ENCODE assay signal across 10 cellular contexts in genomic region chr14:39168591-39168990, GRCh38. TPM values are rescaled to one million over a fixed set of nuclear protein-coding genes. Genes with fewer than 3 reads are reported as not detected.
A peak's percentile ranks its signal among the peaks of the same experiment; 100 is the strongest.
DNase-seq lines count a peak whose midpoint lies in the region; ATAC-seq and TF ChIP-seq lines count a peak whose summit lies in the region.
"Had no signal": no experiment of that assay in that cellular context is flagged by ENCODE, and none has a peak within 500 bp of the region (broad histone marks: within the 10 kb centered on the region; RNA-seq: fewer than 3 reads in every experiment).

No MANE protein-coding gene starts in this region.

- H3K36me3 ChIP-seq in SK-N-SH (replicated peaks in 1 of 2; ENCODE audit: control insufficient read depth in 1 of 2, insufficient read depth in 2 of 2, low read length in 1 of 2) (no peaks in the 10 kb centered on the region), skeletal muscle satellite cell (ENCODE audit: insufficient read depth, low read length) (peaks cover 15% of the 10 kb centered on the region)

- peaks cover 34% of the 10 kb centered on the region for H3K36me3 Mint-ChIP-seq in activated B cell treated with CpG ODN at 0.5 μM for 24 hours (ENCODE audit: low read depth)

- ATAC-seq in SK-N-SH treated with all-trans-retinoic acid at 6 μM for 48 hours: no peak
- ATAC-seq in activated B cell treated with CpG ODN at 0.5 μM for 24 hours (ENCODE audit: low read depth): no peak
- ATAC-seq in foreskin keratinocyte: no peak

- no peak for DNase-seq in SK-N-SH
- DNase-seq in activated B cell treated with CpG ODN at 0.5 μM for 24 hours: no peak
- no peak for DNase-seq in foreskin keratinocyte
- DNase-seq in NCI-H82 treated with DMSO at 0.1 percent for 48 hours (lab: John Stamatoyannopoulos, UW; ENCODE audit: unreplicated experiment): no peak
- DNase-seq in nucleus accumbens (lab: John Stamatoyannopoulos, UW): no peak
- no peak for DNase-seq in posterior vena cava (ENCODE audit: low spot score)
- DNase-seq: NCI-H774 had no signal

- H3K27ac Mint-ChIP-seq in activated B cell treated with CpG ODN at 0.5 μM for 24 hours: no peak overlapping the region

- H3K27me3 ChIP-seq in SK-N-SH (ENCODE audit: insufficient read depth) (no peaks in the 10 kb centered on the region), foreskin keratinocyte (no peaks in the 10 kb centered on the region), skeletal muscle satellite cell (ENCODE audit: control insufficient read depth, insufficient read depth, low read length) (no peaks in the 10 kb centered on the region)

- no peak overlapping the region for H2AFZ ChIP-seq in SK-N-SH (ENCODE audit: low read depth)

- WGBS in SK-N-SH (ENCODE audit: low lambda C conversion rate): 70% methylated on average over 4 of the region's 4 CpGs

- H3K9me3 ChIP-seq in SK-N-SH (no peaks in the 10 kb centered on the region), skeletal muscle satellite cell (replicated peaks; ENCODE audit: low read length) (no peaks in the 10 kb centered on the region)

- H3K9me3 Mint-ChIP-seq in activated B cell treated with CpG ODN at 0.5 μM for 24 hours: no peaks in the 10 kb centered on the region

- H3K79me2 ChIP-seq in SK-N-SH (ENCODE audit: insufficient read depth): peaks cover 45% of the 10 kb centered on the region

- no peaks in the 10 kb centered on the region for H4K20me1 ChIP-seq in SK-N-SH (ENCODE audit: insufficient read depth)

- CTCF ChIA-PET in SK-N-SH (lab: Yijun Ruan, JAX): no interaction called here
- CTCF ChIA-PET in activated B cell treated with CpG ODN at 0.5 μM for 24 hours (lab: Charles Lee): no interaction called here

- TF ChIP-seq CTCF in SK-N-SH (IDR thresholded peaks at IDR 0.05) (no peak), activated B cell treated with CpG ODN at 0.5 μM for 24 hours (IDR thresholded peaks at IDR 0.05) (no peak), foreskin keratinocyte (conservative IDR thresholded peaks at IDR 0.05) (no peak)

- H3K4me3 Mint-ChIP-seq in activated B cell treated with CpG ODN at 0.5 μM for 24 hours: peak overlapping the region; percentile 21

- H3K4me3 ChIP-seq in SK-N-SH (ENCODE audit: low read depth in 2 of 2, low read length in 1 of 2): peak overlapping the region; percentile 69 to 79; a peak in 3 of 4 replicates
- H3K4me3 ChIP-seq in skeletal muscle satellite cell (ENCODE audit: low read length): peak overlapping the region; percentile 83
- H3K4me3 ChIP-seq: lung had no signal

- peak overlapping the region; percentile 91; the same call in 1 of the 2 replicates for H3K9ac ChIP-seq in SK-N-SH
- peak overlapping the region; percentile 93 for H3K9ac ChIP-seq in skeletal muscle satellite cell (ENCODE audit: low read depth, low read length)

- no peak overlapping the region for H3K27ac ChIP-seq in SK-N-SH (ENCODE audit: low read depth in 2 of 2, low read length in 1 of 2)
- peak overlapping the region; percentile 98 for H3K27ac ChIP-seq in foreskin keratinocyte

- POLR2A ChIA-PET in SK-N-SH (lab: Yijun Ruan, JAX) (no interaction called here), activated B cell treated with CpG ODN at 0.5 μM for 24 hours (lab: Charles Lee) (interaction anchor here (0.7 kb wide), 2 partner anchors 14 to 139 kb away, joined by 3 read pairs; no protein-coding TSS in a partner anchor)

- intact Hi-C loops in activated B cell treated with CpG ODN at 0.5 μM for 24 hours (cut with micrococcal nuclease): no loop called here
- intact Hi-C loops in posterior vena cava (cut with DNase I): loop anchor here in 1 of 2 donors (10.0 kb wide), 1 partner anchor 54 kb away; the partner anchor contains the start of gene GEMIN2

- H3K4me2 ChIP-seq in SK-N-SH (peak overlapping the region; percentile 74; the same call in 1 of the 2 replicates), skeletal muscle satellite cell (ENCODE audit: low read length) (peak overlapping the region; percentile 91)

- TF ChIP-seq RAD21 in SK-N-SH (IDR thresholded peaks at IDR 0.05; ENCODE audit: low read length): no peak

- H3K4me1 Mint-ChIP-seq in activated B cell treated with CpG ODN at 0.5 μM for 24 hours: peaks cover 32% of the 10 kb centered on the region

- TF ChIP-seq EP300 in SK-N-SH (IDR thresholded peaks at IDR 0.05; ENCODE audit: borderline replicate concordance in 1 of 2, low read depth in 1 of 2, low read length in 1 of 2): no peak

- H3K4me1 ChIP-seq in SK-N-SH (ENCODE audit: control insufficient read depth in 1 of 2, insufficient read depth in 2 of 2, low read depth in 1 of 2, low read length in 1 of 2) (no peaks in the 10 kb centered on the region; a peak in 1 of 4 replicates), foreskin keratinocyte (peaks cover 12% of the 10 kb centered on the region), skeletal muscle satellite cell (ENCODE audit: control insufficient read depth, insufficient read depth, low read length) (peaks cover 21% of the 10 kb centered on the region)

- peaks cover 4% of the 10 kb centered on the region for H3F3A ChIP-seq in SK-N-SH (replicated peaks; ENCODE audit: insufficient read depth)

- H3K9me2 ChIP-seq in SK-N-SH: no peaks in the 10 kb centered on the region

- no peaks in the 10 kb centered on the region for H3K27me3 Mint-ChIP-seq in activated B cell treated with CpG ODN at 0.5 μM for 24 hours

TF ChIP-seq in SK-N-SH, 30 proteins besides CTCF, POLR2A, EP300 and RAD21 (continues in another document):
- TF ChIP-seq GABPA (IDR thresholded peaks at IDR 0.05; ENCODE audit: low read depth) (no peak), USF2 (IDR thresholded peaks at IDR 0.05; ENCODE audit: borderline replicate concordance, low read depth, low read length) (no peak), JUND (IDR thresholded peaks at IDR 0.05) (no peak), YY1 (IDR thresholded peaks at IDR 0.05; ENCODE audit: low read depth) (no peak), RFX5 (IDR thresholded peaks at IDR 0.05; ENCODE audit: low read length) (no peak), MEF2A (IDR thresholded peaks at IDR 0.05; ENCODE audit: borderline replicate concordance, low read depth) (no peak)

TF ChIP-seq in SK-N-SH treated with all-trans-retinoic acid at 6 μM for 48 hours, 23 proteins besides CTCF, POLR2A, EP300 and RAD21 (continues in another document):
- TF ChIP-seq TSHZ2 (CRISPR knock-in tag; IDR thresholded peaks at IDR 0.05) (no peak), TOX (CRISPR knock-in tag; IDR thresholded peaks at IDR 0.05; ENCODE audit: borderline replicate concordance) (no peak), ARNTL (CRISPR knock-in tag; IDR thresholded peaks at IDR 0.05; ENCODE audit: borderline replicate concordance, low read depth) (no peak), ZFP30 (CRISPR knock-in tag; IDR thresholded peaks at IDR 0.05) (no peak), CSDC2 (CRISPR knock-in tag; IDR thresholded peaks at IDR 0.05) (no peak), ZC3H10 (CRISPR knock-in tag; IDR thresholded peaks at IDR 0.05) (no peak), ZNF70 (CRISPR knock-in tag; IDR thresholded peaks at IDR 0.05) (no peak), ZFP3 (CRISPR knock-in tag; IDR thresholded peaks at IDR 0.05) (no peak), OSR1 (CRISPR knock-in tag; IDR thresholded peaks at IDR 0.05) (no peak), ISL1 (CRISPR knock-in tag; IDR thresholded peaks at IDR 0.05) (no peak), PPARA (CRISPR knock-in tag; IDR thresholded peaks at IDR 0.05; ENCODE audit: borderline replicate concordance) (no peak)

RNA-seq across cellular contexts. Expression of gene TRAPPC6B, which starts 1.5 kb away (rescaled TPM):
- polyA plus RNA-seq in SK-N-SH (2012; rRNA removed) (4.8 and 7.9 TPM in 2 replicates), foreskin keratinocyte (6.3 and 6.8 TPM in 2 replicates)
- 7.0 and 7.3 TPM in 2 replicates for polyA plus RNA-seq in SK-N-SH (2012; cell fraction: cytosol; rRNA removed)
- polyA plus RNA-seq in SK-N-SH (2012; cell fraction: nucleus; rRNA removed): 7.5 and 8.8 TPM in 2 replicates
- total RNA-seq in activated B cell treated with CpG ODN at 0.5 μM for 24 hours (19.8 and 21.6 TPM in 2 replicates), foreskin keratinocyte (13.8 and 14.1 TPM in 2 replicates), posterior vena cava (10 to 100 TPM; 31.7 to 32.2 TPM)
- total RNA-seq in skeletal muscle satellite cell (2012; rRNA removed): 17.2 and 24.0 TPM in 2 replicates

RNA-seq across cellular contexts. Expression of gene PNN, which starts 6.5 kb away (rescaled TPM):
- polyA plus RNA-seq in SK-N-SH (2012; rRNA removed): 8.8 and 14.7 TPM in 2 replicates
- 6.7 and 8.4 TPM in 2 replicates for polyA plus RNA-seq in SK-N-SH (2012; cell fraction: cytosol; rRNA removed)
- polyA plus RNA-seq in SK-N-SH (2012; cell fraction: nucleus; rRNA removed): 59.0 and 85.4 TPM in 2 replicates
- 102 and 109 TPM in 2 replicates for total RNA-seq in activated B cell treated with CpG ODN at 0.5 μM for 24 hours
- total RNA-seq in foreskin keratinocyte: 33.5 and 48.7 TPM in 2 replicates
- polyA plus RNA-seq in foreskin keratinocyte: 21.3 and 28.5 TPM in 2 replicates
- total RNA-seq in skeletal muscle satellite cell (2012; rRNA removed): 15.7 TPM in 2 replicates
- total RNA-seq in posterior vena cava: 10 to 100 TPM; 37.7 to 42.6 TPM

RNA-seq across cellular contexts. Expression of gene GEMIN2, which starts 54.5 kb away (rescaled TPM):
- polyA plus RNA-seq in SK-N-SH (2012; rRNA removed): 8.4 and 13.2 TPM in 2 replicates
- 9.7 and 16.0 TPM in 2 replicates for polyA plus RNA-seq in SK-N-SH (2012; cell fraction: cytosol; rRNA removed)
- 11.1 and 14.7 TPM in 2 replicates for polyA plus RNA-seq in SK-N-SH (2012; cell fraction: nucleus; rRNA removed)
- 12.3 and 12.6 TPM in 2 replicates for total RNA-seq in activated B cell treated with CpG ODN at 0.5 μM for 24 hours
- total RNA-seq in foreskin keratinocyte: 18.3 and 20.5 TPM in 2 replicates
- 17.2 and 20.5 TPM in 2 replicates for polyA plus RNA-seq in foreskin keratinocyte
- total RNA-seq in skeletal muscle satellite cell (2012; rRNA removed): 26.6 and 34.9 TPM in 2 replicates
- total RNA-seq in posterior vena cava: 10 to 100 TPM in 1 of 2 donors, 1 to 10 TPM in 1; 9.6 to 12.7 TPM
